Comparison of ENCODE assay signal across 1 cellular context in genomic region chr7:158143196-158144120, GRCh38.
TF ChIP-seq lines count a peak whose summit lies in the region.

No MANE protein-coding gene starts in this region.

TF ChIP-seq in HepG2, 621 proteins besides CTCF, POLR2A, EP300 and RAD21 (continued from another document):
- TF ChIP-seq ARID4A (CRISPR knock-in tag; IDR thresholded peaks at IDR 0.05; ENCODE audit: borderline replicate concordance) (no peak; the same call in 1 of the 2 replicates), ZNF503 (CRISPR knock-in tag; IDR thresholded peaks at IDR 0.05) (no peak), NFRKB (IDR thresholded peaks at IDR 0.05) (no peak), RBM22 (optimal IDR thresholded peaks at IDR 0.05; ENCODE audit: low read length) (no peak), EEA1 (CRISPR knock-in tag; IDR thresholded peaks at IDR 0.05; ENCODE audit: borderline replicate concordance) (no peak)
TF ChIP-seq in HepG2: peak in this region for 55.
